22 cellular contexts compared by ENCODE assay signal in the genomic region with DNA sequence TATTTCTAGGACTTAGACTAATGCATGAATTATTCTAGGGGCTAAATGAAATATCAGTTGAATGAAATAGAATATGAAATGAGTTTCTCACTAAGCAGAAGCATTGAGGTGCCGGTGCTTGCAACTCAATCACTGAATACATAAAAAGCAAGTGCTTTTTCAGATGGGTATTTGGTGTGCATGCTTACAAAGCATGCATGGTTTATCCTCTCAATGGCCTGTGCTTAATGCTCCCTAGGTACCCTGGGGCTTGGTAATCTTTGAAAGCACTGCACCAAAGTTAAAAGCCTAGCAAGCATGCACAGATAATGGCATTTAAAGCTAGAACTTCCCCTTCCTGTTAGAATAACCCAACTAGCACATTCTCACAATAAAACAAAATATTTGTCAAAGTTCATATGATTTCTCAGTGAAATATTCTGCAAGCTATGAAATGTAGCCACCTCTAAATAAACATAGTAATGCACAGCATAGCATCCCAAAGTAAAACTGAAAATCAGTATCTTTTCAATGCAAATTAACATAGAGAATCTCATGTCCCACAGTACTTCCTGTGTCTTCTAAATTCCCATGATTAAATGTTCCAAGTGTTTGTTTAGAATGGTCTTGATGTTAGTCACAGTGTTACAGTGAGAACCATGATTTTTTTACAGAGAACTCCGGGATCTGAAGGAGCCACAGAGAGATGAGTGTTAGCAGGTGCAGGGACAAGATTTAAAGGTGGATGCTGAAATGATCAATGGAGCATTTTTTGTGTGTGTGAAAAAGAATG.
DNase-seq lines count a peak whose midpoint lies in the region; FAIRE-seq and TF ChIP-seq lines count a peak whose summit lies in the region.
"Had no signal": no experiment of that assay in that cellular context is flagged by ENCODE, and none has a peak within 500 bp of the region (broad histone marks: within the 10 kb centered on the region; RNA-seq: fewer than 3 reads in every experiment).

No MANE protein-coding gene starts in this region.

- H3K9ac ChIP-seq in HUES48 (ENCODE audit: low read depth, low read length), result no peak overlapping the region
- no peak overlapping the region for H3K9ac ChIP-seq in astrocyte (ENCODE audit: low read length)
- H3K9ac ChIP-seq: BLaER1 had no signal

- H3K27ac Mint-ChIP-seq in astrocyte (ENCODE audit: unreplicated experiment), result no peak overlapping the region
- H3K27ac Mint-ChIP-seq: T-cell, type B pancreatic cell had no signal

- H3K9me3 ChIP-seq in A673 (ENCODE audit: low read depth, low read length, poor library complexity, severe bottlenecking) (no peaks in the 10 kb centered on the region), HUES48 (ENCODE audit: control insufficient read depth, insufficient read depth, low read length) (no peaks in the 10 kb centered on the region), astrocyte (ENCODE audit: insufficient read depth, low read depth, low read length) (no peaks in the 10 kb centered on the region)
- H3K9me3 ChIP-seq: A549, BLaER1, Peyer's patch, SJCRH30 had no signal

- intact Hi-C loops in A673 (cut with micrococcal nuclease; ENCODE audit: unreplicated experiment), result no loop called here

- CTCF ChIA-PET in A673 (lab: Charles Lee), result no interaction called here

- H2AFZ ChIP-seq in astrocyte (ENCODE audit: low read depth, low read length), result no peak overlapping the region

- H3K4me1 ChIP-seq in A673 (ENCODE audit: insufficient read depth, low read length, poor library complexity, severe bottlenecking) (peaks cover 30% of the 10 kb centered on the region), HUES48 (ENCODE audit: control insufficient read depth, insufficient read depth, low read length) (peaks cover 46% of the 10 kb centered on the region), astrocyte (ENCODE audit: insufficient read depth, low read length) (no peaks in the 10 kb centered on the region)
- H3K4me1 ChIP-seq: A549, BLaER1, SJCRH30 had no signal

- H3K4me3 Mint-ChIP-seq in astrocyte (ENCODE audit: unreplicated experiment), result no peak overlapping the region
- H3K4me3 Mint-ChIP-seq: T-cell, type B pancreatic cell had no signal

- POLR2A ChIA-PET in A673 (lab: Charles Lee; ENCODE audit: low non-redundant PET), result no interaction called here

- no TSS peak for BruUV-seq in A673 (replicated peaks; lab: Mats Ljungman, UMichigan)

- H3K4me1 Mint-ChIP-seq in astrocyte (ENCODE audit: low read depth, unreplicated experiment), result peaks cover 2% of the 10 kb centered on the region
- H3K4me1 Mint-ChIP-seq: T-cell had no signal

- H3K36me3 ChIP-seq in A673 (ENCODE audit: insufficient read depth, low read length, poor library complexity, severe bottlenecking) (no peaks in the 10 kb centered on the region), HUES48 (ENCODE audit: control insufficient read depth, insufficient read depth, low read length) (no peaks in the 10 kb centered on the region), astrocyte (ENCODE audit: insufficient read depth, low read length) (no peaks in the 10 kb centered on the region)
- H3K36me3 ChIP-seq: BLaER1, Peyer's patch, SJCRH30 had no signal

- H3K79me2 ChIP-seq in astrocyte (ENCODE audit: insufficient read depth, low read length), result no peaks in the 10 kb centered on the region

- no peaks in the 10 kb centered on the region for H3K27me3 ChIP-seq in A673 (replicated peaks; ENCODE audit: insufficient read depth, low read depth, low read length, poor library complexity)
- no peaks in the 10 kb centered on the region for H3K27me3 ChIP-seq in HUES48 (ENCODE audit: control insufficient read depth, insufficient read depth, low read length)
- no peaks in the 10 kb centered on the region for H3K27me3 ChIP-seq in astrocyte (ENCODE audit: insufficient read depth, low read length)
- H3K27me3 ChIP-seq: BLaER1, Peyer's patch, SJCRH30 had no signal

- no peaks in the 10 kb centered on the region for H3K36me3 Mint-ChIP-seq in astrocyte (ENCODE audit: low read depth, unreplicated experiment)
- H3K36me3 Mint-ChIP-seq: T-cell, type B pancreatic cell had no signal

- no peaks in the 10 kb centered on the region for H4K20me1 ChIP-seq in astrocyte (ENCODE audit: insufficient read depth, low read length)
- H4K20me1 ChIP-seq: BLaER1 had no signal

- TF ChIP-seq CTCF in A673 (conservative IDR thresholded peaks at IDR 0.05; ENCODE audit: low read depth, low read length), result no peak
- no peak for TF ChIP-seq CTCF in astrocyte (IDR thresholded peaks at IDR 0.05; ENCODE audit: insufficient read depth, low read depth, low read length)

- FAIRE-seq in astrocyte (lab: Jason Lieb, UNC), result no peak
- FAIRE-seq in GM12892 (lab: Jason Lieb, UNC), result no peak
- FAIRE-seq: A549, GM12891, H54, HepG2 had no signal

- TF ChIP-seq POLR2A in GM12892 (IDR thresholded peaks at IDR 0.05; ENCODE audit: low read depth, low read length), result no peak

- H3K27ac ChIP-seq in A673 (ENCODE audit: low read depth, low read length, poor library complexity, severe bottlenecking), result no peak overlapping the region
- H3K27ac ChIP-seq in HUES48 (ENCODE audit: low read depth, low read length), result peak overlapping the region; percentile 74
- no peak overlapping the region for H3K27ac ChIP-seq in astrocyte (ENCODE audit: low read depth, low read length)
- H3K27ac ChIP-seq: A549, BLaER1, Peyer's patch, SJCRH30 had no signal

- DNase-seq in A673 (ENCODE audit: low spot score) (peak; percentile 40), astrocyte (ENCODE audit: low read depth) (peak; percentile 10), iPS-NIHi11 (ENCODE audit: low spot score) (peak; percentile 22), C1 segment of cervical spinal cord (lab: John Stamatoyannopoulos, UW) (no peak), middle frontal gyrus (ENCODE audit: extremely low spot score, low spot score) (no peak), GM12892 (ENCODE audit: insufficient read length) (no peak)
- no peak for DNase-seq in effector CD8-positive, alpha-beta T cell (lab: John Stamatoyannopoulos, UW)
- DNase-seq: COR-L47; dermis blood vessel endothelial cell; NCI-H2029 treated with DMSO at 0.1 percent for 48 hours; Peyer's patch; stimulated activated CD4-positive, alpha-beta T cell treated with anti-CD3 and anti-CD28 coated beads, Interleukin-2, amount 100 ng/mL, for 24 hours; T-cell had no signal

- H3K4me3 ChIP-seq in A673 (ENCODE audit: low read depth, low read length, poor library complexity, severe bottlenecking) (no peak overlapping the region), HUES48 (ENCODE audit: low read depth, low read length) (no peak overlapping the region), astrocyte (ENCODE audit: insufficient read depth, low read depth, low read length) (no peak overlapping the region)
- H3K4me3 ChIP-seq: A549, BLaER1, Peyer's patch, SJCRH30, smooth muscle cell had no signal

- no peaks in the 10 kb centered on the region for H3K27me3 Mint-ChIP-seq in astrocyte (ENCODE audit: low read depth, unreplicated experiment)
- H3K27me3 Mint-ChIP-seq: T-cell, type B pancreatic cell had no signal

- no peak overlapping the region for H3K4me2 ChIP-seq in astrocyte (ENCODE audit: low read length)
- H3K4me2 ChIP-seq: A549, BLaER1, smooth muscle cell had no signal

- H3K9me3 Mint-ChIP-seq in astrocyte (ENCODE audit: unreplicated experiment), result peaks cover 2% of the 10 kb centered on the region

Comparison
In these comparisons a context has a peak if more than half of its experiments do, and no peak if none do; other contexts are left out.
1. DNase-seq: peak in A673 (single experiment), astrocyte (single experiment) and iPS-NIHi11 (single experiment); none in effector CD8-positive, alpha-beta T cell (single experiment), C1 segment of cervical spinal cord (0 of 14), middle frontal gyrus (single experiment) and GM12892 (single experiment).